ENCODE assay signal across 25 cellular contexts in genomic region chrX:31445542-31445941, GRCh38.
"Had no signal": no experiment of that assay in that cellular context is flagged by ENCODE, and none has a peak within 500 bp of the region (broad histone marks: within the 10 kb centered on the region; RNA-seq: fewer than 3 reads in every experiment).

No MANE protein-coding gene starts in this region.

- H3K4me1 ChIP-seq: colonic mucosa, Peyer's patch, SJSA1 had no signal

- DNase-seq: activated CD4-positive, alpha-beta T cell treated with anti-CD3 and anti-CD28 coated beads for 1 hour; activated CD4-positive, alpha-beta T cell treated with anti-CD3 and anti-CD28 coated beads, Interleukin-2, amount 10 ng/mL, durations not matched to agents 24 days and 14 days; activated CD4-positive, alpha-beta T cell treated with anti-CD3 and anti-CD28 coated beads, Interleukin-2, amount 50 U/mL, for 48 hours; activated CD8-positive, alpha-beta memory T cell treated with anti-CD3 and anti-CD28 coated beads, Interleukin-2, amount 10 ng/mL, durations not matched to agents 7 days and 5 days; activated effector memory CD4-positive, alpha-beta T cell treated with anti-CD3 and anti-CD28 coated beads, Interleukin-2, amount 50 U/mL, for 16 hours; activated naive CD4-positive, alpha-beta T cell treated with Interleukin-2 at 50 U/mL for 16 hours; activated T-cell treated with anti-CD3 and anti-CD28 coated beads, Interleukin-2, amount 50 U/mL, for 4 hours; amygdala; cerebellar nuclear complex; colonic mucosa; MM.1S; NCI-H1048; NCI-H146; NCI-H187 treated with DMSO at 0.1 percent for 48 hours; NCI-H345; NCI-H69; NK-92 treated with Interleukin-12 subunit alpha and Interleukin-12 subunit beta, amount 100 ng/mL, for 24 hours; Peyer's patch; Right ventricle myocardium superior; SW 1271 had no signal

- H3K27me3 ChIP-seq: colonic mucosa, Peyer's patch, SJSA1 had no signal

- H3K4me3 ChIP-seq: colonic mucosa, Peyer's patch, SJSA1 had no signal

- ATAC-seq: activated CD8-positive, alpha-beta memory T cell treated with anti-CD3 and anti-CD28 coated beads, Interleukin-2, amount 10 ng/mL, durations not matched to agents 7 days and 5 days; activated naive CD4-positive, alpha-beta T cell treated with anti-CD3 and anti-CD28 coated beads, Interleukin-2, amount 50 U/mL, for 72 hours; activated T-cell treated with anti-CD3 and anti-CD28 coated beads, Interleukin-2, amount 50 U/mL, for 4 hours; SK-N-SH treated with all-trans-retinoic acid at 6 μM for 48 hours; WTC11 had no signal

- H3K9me3 ChIP-seq: colonic mucosa, Peyer's patch, SJSA1 had no signal

- H3K36me3 ChIP-seq: colonic mucosa, Peyer's patch, SJSA1 had no signal

- H3K27ac ChIP-seq: colonic mucosa, Peyer's patch, RWPE1, SJSA1 had no signal
